26 cellular contexts compared by ENCODE assay signal in the genomic region with DNA sequence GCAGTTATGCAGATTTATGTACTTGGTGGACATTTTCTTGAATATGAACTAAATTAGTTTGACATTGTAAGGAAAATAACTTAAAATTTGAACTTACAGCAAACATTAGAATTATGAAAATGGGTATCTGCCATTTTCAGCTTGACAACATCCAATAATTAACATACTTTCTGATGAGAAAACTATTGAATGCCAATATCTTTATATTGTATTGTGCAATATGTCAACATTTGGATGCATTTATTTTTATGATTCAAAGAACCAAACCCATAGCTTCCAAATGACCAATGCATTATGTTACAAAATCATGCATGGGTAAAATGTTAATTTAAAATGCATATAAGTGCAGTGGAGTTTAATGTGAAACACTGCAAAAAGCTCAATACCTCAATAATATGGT.
"Had no signal": no experiment of that assay in that cellular context is flagged by ENCODE, and none has a peak within 500 bp of the region (broad histone marks: within the 10 kb centered on the region; RNA-seq: fewer than 3 reads in every experiment).

No MANE protein-coding gene starts in this region.

- H3K36me3 ChIP-seq: colonic mucosa, esophagus muscularis mucosa, esophagus squamous epithelium, gastrocnemius medialis, gastroesophageal sphincter, heart left ventricle, heart right ventricle had no signal

- H3K4me2 ChIP-seq: hepatocyte had no signal

- DNase-seq: colonic mucosa; cortex of kidney; dermis blood vessel endothelial cell; dorsolateral prefrontal cortex; effector CD4-positive, alpha-beta T cell; effector CD8-positive, alpha-beta T cell; effector memory CD4-positive, alpha-beta T cell; effector memory CD8-positive, alpha-beta T cell; endodermal cell; erythroblast; esophagus squamous epithelium; foreskin fibroblast; foreskin keratinocyte; foreskin melanocyte; gastrocnemius medialis; glutamatergic neuron; head of caudate nucleus; heart left ventricle; heart right ventricle had no signal

- H3K9me3 ChIP-seq: colonic mucosa, gastrocnemius medialis had no signal

- H2AFZ ChIP-seq: hepatocyte had no signal

- H3K27me3 ChIP-seq: colonic mucosa, dorsolateral prefrontal cortex, esophagus muscularis mucosa, esophagus squamous epithelium, foreskin keratinocyte, gastrocnemius medialis, gastroesophageal sphincter, heart left ventricle, heart right ventricle, hepatocyte had no signal

- H3K4me1 ChIP-seq: colonic mucosa, esophagus muscularis mucosa, esophagus squamous epithelium, foreskin keratinocyte, gastrocnemius medialis, gastroesophageal sphincter, heart left ventricle, heart right ventricle had no signal

- H3K4me3 ChIP-seq: colonic mucosa, coronary artery, dorsolateral prefrontal cortex, esophagus muscularis mucosa, esophagus squamous epithelium, gastrocnemius medialis, gastroesophageal sphincter, heart left ventricle, heart right ventricle, hepatocyte had no signal

- FAIRE-seq: endothelial cell of umbilical vein had no signal

- H3K79me2 ChIP-seq: hepatocyte had no signal

- ATAC-seq: effector memory CD8-positive, alpha-beta T cell; esophagus mucosa; foreskin keratinocyte; gastrocnemius medialis; gastroesophageal sphincter; heart left ventricle; heart right ventricle had no signal

- H3K27ac ChIP-seq: colonic mucosa, coronary artery, dorsolateral prefrontal cortex, epithelial cell of prostate, esophagus muscularis mucosa, esophagus squamous epithelium, foreskin keratinocyte, gastrocnemius medialis, gastroesophageal sphincter, heart left ventricle, heart right ventricle, hepatocyte had no signal
